ENCODE assay signal across 22 cellular contexts in the genomic region with DNA sequence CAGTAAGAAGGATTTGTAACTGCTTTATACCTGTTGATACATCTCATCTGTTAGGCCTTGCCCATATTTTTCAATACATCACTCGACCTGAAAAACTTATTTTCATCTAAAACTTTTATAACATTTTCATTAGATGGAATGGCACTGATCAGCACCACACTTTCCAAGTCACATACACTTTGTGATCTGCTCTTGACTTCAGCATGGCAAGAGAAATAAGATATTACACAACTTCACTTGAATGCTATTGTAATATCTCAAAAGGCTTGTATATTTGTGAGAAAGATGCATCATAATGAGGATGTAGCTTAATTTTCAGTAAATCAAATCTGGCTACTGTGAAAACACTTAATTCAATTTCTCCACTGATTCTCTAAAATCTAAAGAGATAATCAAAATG.
"Had no signal": no experiment of that assay in that cellular context is flagged by ENCODE, and none has a peak within 500 bp of the region (broad histone marks: within the 10 kb centered on the region; RNA-seq: fewer than 3 reads in every experiment).

No MANE protein-coding gene starts in this region.

- DNase-seq: activated B cell treated with CpG ODN at 0.5 μM for 24 hours; activated CD4-positive, alpha-beta memory T cell treated with anti-CD3 and anti-CD28 coated beads for 36 hours; activated CD4-positive, alpha-beta T cell treated with anti-CD3 and anti-CD28 coated beads for 1 hour; activated CD4-positive, alpha-beta T cell treated with anti-CD3 and anti-CD28 coated beads, Interleukin-2, amount 10 ng/mL, durations not matched to agents 7 days and 5 days; activated CD8-positive, alpha-beta memory T cell treated with anti-CD3 and anti-CD28 coated beads for 24 hours; activated effector memory CD4-positive, alpha-beta T cell treated with anti-CD3 and anti-CD28 coated beads, Interleukin-2, amount 50 U/mL, for 16 hours; activated naive CD4-positive, alpha-beta T cell treated with Interleukin-2 at 50 U/mL for 16 hours; activated T-cell treated with anti-CD3 and anti-CD28 coated beads, Interleukin-2, amount 50 U/mL, for 4 hours; amygdala; Karpas-422; MM.1S; NCI-H1092; NCI-H1436; NCI-H1694 treated with DMSO at 0.1 percent for 48 hours; NCI-H2081; NCI-H510A treated with DMSO at 0.1 percent for 48 hours; T-cell; T-helper 2 cell; T1000 had no signal

- ATAC-seq: activated T-cell treated with anti-CD3 and anti-CD28 coated beads, Interleukin-2, amount 50 U/mL, for 4 hours; T-cell had no signal

- H3K9me3 ChIP-seq: SJSA1 had no signal

- FAIRE-seq: astrocyte, TTC549 had no signal

- H3K27me3 ChIP-seq: SJSA1 had no signal

- H3K27ac ChIP-seq: SJSA1 had no signal

- H3K4me3 ChIP-seq: SJSA1 had no signal

- H3K36me3 ChIP-seq: SJSA1 had no signal
